In genomic region chr13:21957833-21958232, GRCh38 we compare ENCODE assay signal across 1 cellular context.
TF ChIP-seq lines count a peak whose summit lies in the region.

No MANE protein-coding gene starts in this region.

TF ChIP-seq in IMR-90, 13 proteins besides CTCF, POLR2A, EP300 and RAD21 (continued from another document):
- TF ChIP-seq USF2 (IDR thresholded peaks at IDR 0.05; ENCODE audit: low read depth, low read length) (no peak), MXI1 (IDR thresholded peaks at IDR 0.05; ENCODE audit: borderline replicate concordance, low read depth, low read length) (no peak), SMC3 (IDR thresholded peaks at IDR 0.05; ENCODE audit: low read depth, low read length) (no peak), MAFK (IDR thresholded peaks at IDR 0.05; ENCODE audit: low read depth, low read length) (peak; percentile 56), NFE2L2 (IDR thresholded peaks at IDR 0.05; ENCODE audit: low read depth, low read length) (no peak)
